Comparison of ENCODE assay signal across 1 cellular context in the genomic region with DNA sequence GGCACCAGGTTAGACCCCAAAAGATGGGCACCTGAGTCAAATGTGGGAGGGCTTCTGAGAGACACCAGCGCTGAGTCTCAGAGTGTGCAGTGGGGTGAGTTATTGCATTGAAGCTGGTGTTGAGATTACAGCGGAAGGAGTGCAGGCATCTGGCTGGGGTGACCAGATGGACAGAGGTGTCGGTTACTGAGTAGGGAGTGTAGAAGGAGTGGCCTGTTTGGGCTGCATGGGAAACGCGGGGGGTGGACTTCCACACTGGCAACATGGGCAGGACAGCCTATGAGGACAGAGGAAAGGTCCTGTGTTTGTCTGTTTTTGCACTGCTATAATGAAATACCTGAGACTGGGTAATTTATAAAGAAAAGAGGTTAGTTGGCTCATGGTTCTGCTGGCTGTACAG.
A peak's percentile ranks its signal among the peaks of the same experiment; 100 is the strongest.
TF ChIP-seq lines count a peak whose summit lies in the region.

No MANE protein-coding gene starts in this region.

TF ChIP-seq in WTC11, 78 proteins besides CTCF, POLR2A, EP300 and RAD21:
- TF ChIP-seq, protein P1, sequence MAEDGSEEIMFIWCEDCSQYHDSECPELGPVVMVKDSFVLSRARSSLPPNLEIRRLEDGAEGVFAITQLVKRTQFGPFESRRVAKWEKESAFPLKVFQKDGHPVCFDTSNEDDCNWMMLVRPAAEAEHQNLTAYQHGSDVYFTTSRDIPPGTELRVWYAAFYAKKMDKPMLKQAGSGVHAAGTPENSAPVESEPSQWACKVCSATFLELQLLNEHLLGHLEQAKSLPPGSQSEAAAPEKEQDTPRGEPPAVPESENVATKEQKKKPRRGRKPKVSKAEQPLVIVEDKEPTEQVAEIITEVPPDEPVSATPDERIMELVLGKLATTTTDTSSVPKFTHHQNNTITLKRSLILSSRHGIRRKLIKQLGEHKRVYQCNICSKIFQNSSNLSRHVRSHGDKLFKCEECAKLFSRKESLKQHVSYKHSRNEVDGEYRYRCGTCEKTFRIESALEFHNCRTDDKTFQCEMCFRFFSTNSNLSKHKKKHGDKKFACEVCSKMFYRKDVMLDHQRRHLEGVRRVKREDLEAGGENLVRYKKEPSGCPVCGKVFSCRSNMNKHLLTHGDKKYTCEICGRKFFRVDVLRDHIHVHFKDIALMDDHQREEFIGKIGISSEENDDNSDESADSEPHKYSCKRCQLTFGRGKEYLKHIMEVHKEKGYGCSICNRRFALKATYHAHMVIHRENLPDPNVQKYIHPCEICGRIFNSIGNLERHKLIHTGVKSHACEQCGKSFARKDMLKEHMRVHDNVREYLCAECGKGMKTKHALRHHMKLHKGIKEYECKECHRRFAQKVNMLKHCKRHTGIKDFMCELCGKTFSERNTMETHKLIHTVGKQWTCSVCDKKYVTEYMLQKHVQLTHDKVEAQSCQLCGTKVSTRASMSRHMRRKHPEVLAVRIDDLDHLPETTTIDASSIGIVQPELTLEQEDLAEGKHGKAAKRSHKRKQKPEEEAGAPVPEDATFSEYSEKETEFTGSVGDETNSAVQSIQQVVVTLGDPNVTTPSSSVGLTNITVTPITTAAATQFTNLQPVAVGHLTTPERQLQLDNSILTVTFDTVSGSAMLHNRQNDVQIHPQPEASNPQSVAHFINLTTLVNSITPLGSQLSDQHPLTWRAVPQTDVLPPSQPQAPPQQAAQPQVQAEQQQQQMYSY (CRISPR knock-in tag; IDR thresholded peaks at IDR 0.05), result peak; percentile 63
- no peak for TF ChIP-seq ZNF416 (CRISPR knock-in tag; IDR thresholded peaks at IDR 0.05)
